Comparison of ENCODE assay signal across 27 cellular contexts in genomic region chr2:29829841-29830240, GRCh38.
"Had no signal": no experiment of that assay in that cellular context is flagged by ENCODE, and none has a peak within 500 bp of the region (broad histone marks: within the 10 kb centered on the region; RNA-seq: fewer than 3 reads in every experiment).

No MANE protein-coding gene starts in this region.

- FAIRE-seq: endothelial cell of umbilical vein, small intestine had no signal

- DNase-seq: activated CD4-positive, alpha-beta T cell treated with anti-CD3 and anti-CD28 coated beads, Interleukin-2, amount 10 ng/mL, durations not matched to agents 7 days and 5 days; activated CD4-positive, CD25-positive, alpha-beta regulatory T cell treated with anti-CD3 and anti-CD28 coated beads, Interleukin-2, amount 50 U/mL, for 72 hours; activated CD8-positive, alpha-beta memory T cell treated with anti-CD3 and anti-CD28 coated beads, Interleukin-2, amount 10 ng/mL, durations not matched to agents 7 days and 5 days; activated CD8-positive, alpha-beta T cell treated with anti-CD3 and anti-CD28 coated beads, Interleukin-2, amount 10 ng/mL, durations not matched to agents 7 days and 5 days; activated naive CD4-positive, alpha-beta T cell; activated T-cell treated with anti-CD3 and anti-CD28 coated beads, Interleukin-2, amount 50 U/mL, for 72 hours; aorta; heart left ventricle; left lung; lower lobe of right lung; retina; small intestine; stimulated activated CD4-positive, alpha-beta T cell treated with anti-CD3 and anti-CD28 coated beads, Interleukin-4, amount 100 ng/mL, for 4 hours; stimulated activated CD8-positive, alpha-beta memory T cell treated with anti-CD3 and anti-CD28 coated beads, Interleukin-4, amount 100 ng/mL, for 48 hours; stomach; SW 1271; T1000 had no signal

- H3K4me1 ChIP-seq: gastroesophageal sphincter, heart left ventricle, left lung, lower lobe of right lung, stomach, tibial nerve had no signal

- H3K36me3 Mint-ChIP-seq: activated CD8-positive, alpha-beta memory T cell treated with anti-CD3 and anti-CD28 coated beads, Interleukin-2, amount 10 ng/mL, durations not matched to agents 7 days and 5 days; activated naive CD4-positive, alpha-beta T cell treated with anti-CD3 and anti-CD28 coated beads, Interleukin-2, amount 50 U/mL, for 72 hours; stimulated activated memory B cell treated with anti-CD40 and anti-IgM and Interleukin-4, amounts not matched to agents 10 μg/mL and 1 μg/mL and 100 μg/mL, for 72 hours had no signal

- H3K36me3 ChIP-seq: gastroesophageal sphincter, heart left ventricle, left lung, lower lobe of right lung, stomach, tibial nerve had no signal

- H3K27ac ChIP-seq: gastroesophageal sphincter, heart left ventricle, left lung, lower lobe of right lung, stomach, tibial nerve had no signal

- ATAC-seq: activated CD8-positive, alpha-beta memory T cell treated with anti-CD3 and anti-CD28 coated beads, Interleukin-2, amount 10 ng/mL, durations not matched to agents 7 days and 5 days; activated CD8-positive, alpha-beta T cell treated with anti-CD3 and anti-CD28 coated beads, Interleukin-2, amount 10 ng/mL, durations not matched to agents 7 days and 5 days; activated naive CD4-positive, alpha-beta T cell treated with anti-CD3 and anti-CD28 coated beads, Interleukin-2, amount 50 U/mL, for 72 hours; activated T-cell treated with anti-CD3 and anti-CD28 coated beads, Interleukin-2, amount 50 U/mL, for 72 hours; gastroesophageal sphincter; heart left ventricle; left lung; lower lobe of right lung; sciatic nerve; stimulated activated memory B cell treated with anti-CD40 and anti-IgM and Interleukin-4, amounts not matched to agents 10 μg/mL and 1 μg/mL and 100 μg/mL, for 72 hours had no signal

- H3K4me1 Mint-ChIP-seq: activated CD4-positive, alpha-beta T cell treated with anti-CD3 and anti-CD28 coated beads, Interleukin-2, amount 10 ng/mL, durations not matched to agents 7 days and 5 days; activated CD8-positive, alpha-beta memory T cell treated with anti-CD3 and anti-CD28 coated beads, Interleukin-2, amount 10 ng/mL, durations not matched to agents 7 days and 5 days; nephron; stimulated activated memory B cell treated with anti-CD40 and anti-IgM and Interleukin-4, amounts not matched to agents 10 μg/mL and 1 μg/mL and 100 μg/mL, for 72 hours had no signal

- H3K27me3 ChIP-seq: gastroesophageal sphincter, heart left ventricle, left lung, stomach, tibial nerve had no signal

- H3K4me3 ChIP-seq: gastroesophageal sphincter, heart left ventricle, left lung, lower lobe of right lung, stomach, tibial nerve had no signal

- H3K4me3 Mint-ChIP-seq: activated CD4-positive, alpha-beta T cell treated with anti-CD3 and anti-CD28 coated beads, Interleukin-2, amount 10 ng/mL, durations not matched to agents 7 days and 5 days; activated CD8-positive, alpha-beta memory T cell treated with anti-CD3 and anti-CD28 coated beads, Interleukin-2, amount 10 ng/mL, durations not matched to agents 7 days and 5 days; activated CD8-positive, alpha-beta T cell treated with anti-CD3 and anti-CD28 coated beads, Interleukin-2, amount 10 ng/mL, durations not matched to agents 7 days and 5 days; activated T-cell treated with anti-CD3 and anti-CD28 coated beads, Interleukin-2, amount 50 U/mL, for 72 hours; brain; nephron; stimulated activated memory B cell treated with anti-CD40 and anti-IgM and Interleukin-4, amounts not matched to agents 10 μg/mL and 1 μg/mL and 100 μg/mL, for 72 hours; T-helper 1 cell treated with Interleukin-12 subunit alpha and Interleukin-12 subunit beta and Interleukin-4 antibody, amounts not matched to agents 30 μg/mL and 1 μg/mL, for 36 hours had no signal

- H3K9me3 ChIP-seq: gastroesophageal sphincter, heart left ventricle, left lung, lower lobe of right lung, stomach had no signal

- H3K27ac Mint-ChIP-seq: activated CD4-positive, alpha-beta T cell treated with anti-CD3 and anti-CD28 coated beads, Interleukin-2, amount 10 ng/mL, durations not matched to agents 7 days and 5 days; activated CD8-positive, alpha-beta memory T cell treated with anti-CD3 and anti-CD28 coated beads, Interleukin-2, amount 10 ng/mL, durations not matched to agents 7 days and 5 days; activated CD8-positive, alpha-beta T cell treated with anti-CD3 and anti-CD28 coated beads, Interleukin-2, amount 10 ng/mL, durations not matched to agents 7 days and 5 days; activated naive CD4-positive, alpha-beta T cell treated with anti-CD3 and anti-CD28 coated beads, Interleukin-2, amount 50 U/mL, for 72 hours; activated T-cell treated with anti-CD3 and anti-CD28 coated beads, Interleukin-2, amount 50 U/mL, for 72 hours; nephron; progenitor cell of endocrine pancreas; stimulated activated memory B cell treated with anti-CD40 and anti-IgM and Interleukin-4, amounts not matched to agents 10 μg/mL and 1 μg/mL and 100 μg/mL, for 72 hours; T-helper 1 cell treated with Interleukin-12 subunit alpha and Interleukin-12 subunit beta and Interleukin-4 antibody, amounts not matched to agents 30 μg/mL and 1 μg/mL, for 36 hours had no signal
